In the genomic region with DNA sequence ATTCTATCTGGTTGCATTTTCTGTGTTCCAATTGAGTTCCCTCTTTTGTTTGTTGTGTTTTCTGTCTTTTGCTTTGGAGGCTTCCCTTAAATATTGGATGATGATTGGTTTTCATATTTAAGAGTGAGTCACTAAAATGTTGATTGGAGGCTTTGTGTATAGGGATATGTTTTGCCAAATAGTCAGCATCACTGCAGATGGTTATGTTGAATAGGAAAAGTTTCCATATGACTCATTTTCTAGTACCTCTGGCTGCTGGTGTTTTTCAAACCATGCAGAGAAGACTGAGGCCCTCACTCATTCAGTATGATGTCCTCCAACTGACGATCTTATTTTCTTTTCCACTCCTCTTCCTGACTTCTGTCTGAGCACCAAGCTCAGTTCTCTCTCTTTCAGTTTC, we compare ENCODE assay signal across 1 cellular context.
TF ChIP-seq lines count a peak whose summit lies in the region.

No MANE protein-coding gene starts in this region.

TF ChIP-seq in IMR-90, 13 proteins besides CTCF, POLR2A, EP300 and RAD21 (continued from another document):
- TF ChIP-seq MAZ (IDR thresholded peaks at IDR 0.05; ENCODE audit: borderline replicate concordance, low read depth, low read length) (no peak), FOS (IDR thresholded peaks at IDR 0.05; ENCODE audit: low read depth, low read length) (no peak)
TF ChIP-seq in IMR-90: peak in this region for 0.
